In the genomic region with DNA sequence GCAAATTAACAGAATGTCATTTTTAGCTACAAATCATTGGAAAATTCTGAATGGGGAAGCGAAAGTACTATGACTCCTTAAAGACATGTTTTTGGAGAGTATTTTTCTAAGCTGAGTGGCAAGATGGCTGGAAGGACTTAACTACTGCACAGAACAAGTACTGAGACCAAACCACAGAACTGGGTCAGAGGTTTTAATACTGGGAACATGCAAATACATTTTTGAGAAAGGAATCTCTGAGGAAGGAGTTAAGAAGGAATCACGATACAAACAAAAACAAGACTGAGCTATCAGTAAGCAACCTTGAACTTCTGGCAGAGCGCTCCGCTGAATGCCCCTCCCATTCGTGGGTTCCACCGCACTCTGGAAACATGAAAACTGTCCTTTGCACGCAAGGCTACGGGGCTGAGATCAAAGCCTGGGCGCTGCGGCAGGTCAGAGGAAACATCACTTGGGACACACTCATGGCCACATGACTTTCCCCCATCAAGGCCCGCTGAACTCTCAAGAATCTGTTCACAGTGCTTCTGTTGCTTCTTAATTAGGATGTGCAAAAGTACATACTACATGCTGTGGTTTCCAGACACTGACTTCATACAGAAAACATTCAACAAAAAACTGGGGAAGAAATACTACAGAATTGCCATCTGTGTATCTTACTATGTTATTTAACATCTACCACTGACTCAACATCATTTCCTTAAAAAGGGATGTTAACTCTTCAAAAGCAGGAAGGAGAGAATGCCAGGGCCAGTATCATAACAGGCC, we compare ENCODE assay signal across 7 cellular contexts. TPM values are rescaled to one million over a fixed set of nuclear protein-coding genes. Genes with fewer than 3 reads are reported as not detected.
DNase-seq lines count a peak whose midpoint lies in the region; ATAC-seq and TF ChIP-seq lines count a peak whose summit lies in the region.

No MANE protein-coding gene starts in this region.

- H3K9ac ChIP-seq in OCI-LY1 (ENCODE audit: low read length): peak overlapping the region; percentile 58

- DNase-seq in amniotic epithelial cell (ENCODE audit: low read depth) (peak; percentile 52), left colon (peak; percentile 31 to 32), NCI-H2196 treated with DMSO at 0.1 percent for 48 hours (lab: John Stamatoyannopoulos, UW; ENCODE audit: unreplicated experiment) (no peak)
- peak; percentile 64 for DNase-seq in stimulated activated CD8-positive, alpha-beta memory T cell treated with anti-CD3 and anti-CD28 coated beads, Interleukin-4, amount 100 ng/mL, for 48 hours

- H2AFZ ChIP-seq in OCI-LY1 (ENCODE audit: low read length): no peak overlapping the region

- H3K79me2 ChIP-seq in OCI-LY1 (ENCODE audit: insufficient read depth, low read length): peaks cover 47% of the 10 kb centered on the region

- H3K27me3 ChIP-seq in OCI-LY1 (ENCODE audit: insufficient read depth, low read length): no peaks in the 10 kb centered on the region

- H3K9me2 ChIP-seq in OCI-LY1 (ENCODE audit: low read depth, low read length): no peaks in the 10 kb centered on the region

- intact Hi-C loops in left colon (cut with DNase I, micrococcal nuclease): no loop called here

- peaks cover 37% of the 10 kb centered on the region for H3K36me3 ChIP-seq in OCI-LY1 (ENCODE audit: insufficient read depth, low read length)

- peak overlapping the region; percentile 51 for H3K4me3 ChIP-seq in OCI-LY1 (ENCODE audit: low read depth, low read length, poor library complexity, severe bottlenecking)

- no peaks in the 10 kb centered on the region for H4K20me1 ChIP-seq in OCI-LY1 (ENCODE audit: insufficient read depth, low read length)

- no peaks in the 10 kb centered on the region for H3K9me3 ChIP-seq in OCI-LY1 (ENCODE audit: low read length)

- ATAC-seq in GM18520 (IDR thresholded peaks at IDR 0.05; ENCODE audit: unreplicated experiment): peak; percentile 48
- ATAC-seq in HG02852 (IDR thresholded peaks at IDR 0.05; ENCODE audit: unreplicated experiment): peak; percentile 87
- ATAC-seq in left colon: peak; percentile 40

- H3F3A ChIP-seq in OCI-LY1 (ENCODE audit: insufficient read depth, low read length): peaks cover 4% of the 10 kb centered on the region; the same call in 1 of the 2 replicates

- H3K27ac ChIP-seq in OCI-LY1 (ENCODE audit: low read depth, low read length, poor library complexity, severe bottlenecking): peak overlapping the region; percentile 98

- no peak for TF ChIP-seq CTCF in OCI-LY1 (IDR thresholded peaks at IDR 0.05; ENCODE audit: low read length)

- H3K4me2 ChIP-seq in OCI-LY1 (ENCODE audit: low read length): peak overlapping the region; percentile 70

- peaks cover 71% of the 10 kb centered on the region for H3K4me1 ChIP-seq in OCI-LY1 (ENCODE audit: insufficient read depth, low read length, severe bottlenecking)

RNA-seq across cellular contexts. Expression of gene SLC23A2, which starts 27.8 kb away (rescaled TPM):
- 10 to 100 TPM in 1 of 2 donors, 1 to 10 TPM in 1; 6.5 to 10.1 TPM for total RNA-seq in left colon
